ENCODE assay signal across 14 cellular contexts in genomic region chr6:17839526-17839925, GRCh38.
DNase-seq lines count a peak whose midpoint lies in the region; ATAC-seq and TF ChIP-seq lines count a peak whose summit lies in the region.
"Had no signal": no experiment of that assay in that cellular context is flagged by ENCODE, and none has a peak within 500 bp of the region (broad histone marks: within the 10 kb centered on the region; RNA-seq: fewer than 3 reads in every experiment).

No MANE protein-coding gene starts in this region.

- WGBS in endodermal cell (ENCODE audit: insufficient coverage in 1 of 2, insufficient read length in 1 of 2), 2 experiments: 92 to 94% methylated on average over 7 of the region's 7 CpGs

- TF ChIP-seq CTCF in endodermal cell (conservative IDR thresholded peaks at IDR 0.05) (no peak), neural crest cell (conservative IDR thresholded peaks at IDR 0.05) (no peak), left lung (IDR thresholded peaks at IDR 0.05) (no peak)

- no peaks in the 10 kb centered on the region for H3K4me1 ChIP-seq in endodermal cell (ENCODE audit: control insufficient read depth, insufficient read depth, low read length)
- H3K4me1 ChIP-seq in left lung: no peaks in the 10 kb centered on the region
- H3K4me1 ChIP-seq: BE2C had no signal

- no peak overlapping the region for H3K4me3 ChIP-seq in endodermal cell (ENCODE audit: low read length)
- no peak overlapping the region for H3K4me3 ChIP-seq in left lung
- H3K4me3 ChIP-seq: A549 had no signal

- no peak overlapping the region for H3K4me3 Mint-ChIP-seq in endodermal cell
- no peak overlapping the region for H3K4me3 Mint-ChIP-seq in neural crest cell
- H3K4me3 Mint-ChIP-seq: CD4-positive, alpha-beta memory T cell had no signal

- H3K9me3 ChIP-seq in endodermal cell (ENCODE audit: control insufficient read depth, low read length): no peaks in the 10 kb centered on the region
- H3K9me3 ChIP-seq in left lung: no peaks in the 10 kb centered on the region
- H3K9me3 ChIP-seq: A549, BE2C had no signal

- no peaks in the 10 kb centered on the region for H3K9me3 Mint-ChIP-seq in endodermal cell
- H3K9me3 Mint-ChIP-seq in neural crest cell: no peaks in the 10 kb centered on the region
- H3K9me3 Mint-ChIP-seq: CD4-positive, alpha-beta memory T cell had no signal

- H3K27me3 Mint-ChIP-seq in endodermal cell (ENCODE audit: insufficient read depth): no peaks in the 10 kb centered on the region
- H3K27me3 Mint-ChIP-seq in neural crest cell (ENCODE audit: low read depth): no peaks in the 10 kb centered on the region

- H3K36me3 Mint-ChIP-seq in endodermal cell (ENCODE audit: low read depth) (peaks cover 29% of the 10 kb centered on the region), neural crest cell (ENCODE audit: low read depth) (peaks cover 9% of the 10 kb centered on the region)
- H3K36me3 Mint-ChIP-seq: CD4-positive, alpha-beta memory T cell had no signal

- H3K4me1 Mint-ChIP-seq in endodermal cell (no peaks in the 10 kb centered on the region), neural crest cell (peaks cover 18% of the 10 kb centered on the region)

- ATAC-seq in left lung: no peak
- ATAC-seq: A549 had no signal

- DNase-seq in NCI-H82 treated with DMSO at 0.1 percent for 48 hours (lab: John Stamatoyannopoulos, UW; ENCODE audit: unreplicated experiment) (peak; percentile 95), endodermal cell (peak; percentile 29), neural crest cell (ENCODE audit: low read depth, low spot score) (no peak), cardiac septum (ENCODE audit: low spot score) (no peak), left lung (no peak), DMS153 (lab: John Stamatoyannopoulos, UW) (no peak), kidney tubule cell (ENCODE audit: low spot score) (no peak)
- DNase-seq: BE2C; CD4-positive, alpha-beta memory T cell; DMS79 treated with DMSO at 0.1 percent for 48 hours; EL had no signal

- intact Hi-C loops in cardiac septum (cut with DNase I) (no loop called here), left lung (cut with DNase I) (no loop called here)

- H3K27ac Mint-ChIP-seq in endodermal cell: no peak overlapping the region
- peak overlapping the region; percentile 54 for H3K27ac Mint-ChIP-seq in neural crest cell (ENCODE audit: unreplicated experiment)

- H3K36me3 ChIP-seq in endodermal cell (ENCODE audit: control insufficient read depth, insufficient read depth, low read length) (peaks cover 31% of the 10 kb centered on the region), left lung (peaks cover 0 to 17% of the 10 kb centered on the region in 2 donors)
- H3K36me3 ChIP-seq: BE2C had no signal

- H3K9ac ChIP-seq in endodermal cell (ENCODE audit: extremely low read depth, low read length, poor library complexity, severe bottlenecking): no peak overlapping the region

- H3K27ac ChIP-seq in endodermal cell (ENCODE audit: low read depth, low read length) (no peak overlapping the region), left lung (no peak overlapping the region)
- H3K27ac ChIP-seq: C4-2B, HL-60 had no signal

- H3K27me3 ChIP-seq in endodermal cell (ENCODE audit: control insufficient read depth, insufficient read depth, low read length, poor library complexity, severe bottlenecking): no peaks in the 10 kb centered on the region
- no peaks in the 10 kb centered on the region for H3K27me3 ChIP-seq in left lung
- H3K27me3 ChIP-seq: BE2C had no signal

Comparison
In these comparisons a context has a peak if more than half of its experiments do, and no peak if none do; other contexts are left out.
1. DNase-seq: peak in NCI-H82 treated with DMSO at 0.1 percent for 48 hours (single experiment) and endodermal cell (single experiment); none in neural crest cell (single experiment), cardiac septum (single experiment), left lung (0 of 2), DMS153 (single experiment) and kidney tubule cell (single experiment).